ENCODE assay signal across 31 cellular contexts in genomic region chr11:105155679-105156078, GRCh38. TPM values are rescaled to one million over a fixed set of nuclear protein-coding genes. Genes with fewer than 3 reads are reported as not detected.
"Had no signal": no experiment of that assay in that cellular context is flagged by ENCODE, and none has a peak within 500 bp of the region (broad histone marks: within the 10 kb centered on the region; RNA-seq: fewer than 3 reads in every experiment).

No MANE protein-coding gene starts in this region.

- H3K36me3 ChIP-seq: gastrocnemius medialis, lower lobe of right lung, right lobe of liver, suprapubic skin, vagina had no signal

- H2AFZ ChIP-seq: hepatocyte, parathyroid adenoma had no signal

- H3K27ac ChIP-seq: coronary artery, gastrocnemius medialis, hepatocyte, lower lobe of right lung, parathyroid adenoma, right lobe of liver, suprapubic skin, vagina had no signal

- H3K27me3 Mint-ChIP-seq: progenitor cell of endocrine pancreas had no signal

- DNase-seq: effector memory CD4-positive, alpha-beta T cell; foreskin fibroblast; gastrocnemius medialis; head of caudate nucleus; left ventricle myocardium superior; lower lobe of right lung; mucosa of descending colon; naive B cell; right lobe of liver; stimulated activated CD4-positive, alpha-beta T cell treated with anti-CD3 and anti-CD28 coated beads, Interleukin-12 subunit alpha, Interleukin-12 subunit beta, amount 100 ng/mL, for 4 hours; stimulated activated CD4-positive, alpha-beta T cell treated with anti-CD3 and anti-CD28 coated beads, Interleukin-1b, Interleukin-23, amount 100 ng/mL, for 48 hours; stimulated activated CD4-positive, alpha-beta T cell treated with anti-CD3 and anti-CD28 coated beads, Interleukin-4, amount 100 ng/mL, for 1 hour; stimulated activated CD8-positive, alpha-beta memory T cell treated with anti-CD3 and anti-CD28 coated beads, Interleukin-4, amount 100 ng/mL, for 48 hours; stimulated activated naive CD4-positive, alpha-beta T cell; stimulated activated naive CD8-positive, alpha-beta T cell treated with anti-CD3 and anti-CD28 coated beads, Interleukin-15, amount 100 ng/mL, for 72 hours; trophoblast cell had no signal

- H3K4me3 ChIP-seq: coronary artery, gastrocnemius medialis, hepatocyte, lower lobe of right lung, mucosa of descending colon, right lobe of liver, smooth muscle cell, suprapubic skin, vagina had no signal

- H3K4me1 Mint-ChIP-seq: memory B cell; mesothelial cell of epicardium; naive B cell; neural crest cell; stimulated activated naive CD8-positive, alpha-beta T cell treated with anti-CD3 and anti-CD28 coated beads, Interleukin-15, amount 100 ng/mL, for 72 hours had no signal

- H3K27ac Mint-ChIP-seq: memory B cell; mesothelial cell of epicardium; naive B cell; natural killer cell treated with Interleukin-12 subunit alpha and Interleukin-12 subunit beta and Interleukin-15 and Interleukin-18, amount 100 ng/mL, for 72 hours; progenitor cell of endocrine pancreas; stimulated activated naive CD8-positive, alpha-beta T cell treated with anti-CD3 and anti-CD28 coated beads, Interleukin-15, amount 100 ng/mL, for 72 hours had no signal

- H3K9me3 Mint-ChIP-seq: memory B cell; stimulated activated naive CD8-positive, alpha-beta T cell treated with anti-CD3 and anti-CD28 coated beads, Interleukin-15, amount 100 ng/mL, for 72 hours had no signal

- H3K4me1 ChIP-seq: gastrocnemius medialis, lower lobe of right lung, parathyroid adenoma, right lobe of liver, suprapubic skin, vagina had no signal

- H3K9me3 ChIP-seq: gastrocnemius medialis, lower lobe of right lung, mucosa of descending colon, right lobe of liver, suprapubic skin, vagina had no signal

- H3K27me3 ChIP-seq: gastrocnemius medialis, hepatocyte, right lobe of liver, suprapubic skin, vagina had no signal

- H3K4me3 Mint-ChIP-seq: memory B cell; mesothelial cell of epicardium; naive B cell; natural killer cell treated with Interleukin-12 subunit alpha and Interleukin-12 subunit beta and Interleukin-15 and Interleukin-18, amount 100 ng/mL, for 72 hours; neural crest cell; stimulated activated naive CD8-positive, alpha-beta T cell treated with anti-CD3 and anti-CD28 coated beads, Interleukin-15, amount 100 ng/mL, for 72 hours had no signal

- H3K79me2 ChIP-seq: hepatocyte, parathyroid adenoma had no signal

- H3K4me2 ChIP-seq: hepatocyte, smooth muscle cell had no signal

- ATAC-seq: gastrocnemius medialis; left ventricle myocardium superior; lower lobe of right lung; mucosa of descending colon; right lobe of liver; stimulated activated naive CD8-positive, alpha-beta T cell treated with anti-CD3 and anti-CD28 coated beads, Interleukin-15, amount 100 ng/mL, for 72 hours had no signal

- H3K9ac ChIP-seq: parathyroid adenoma had no signal

- H3K36me3 Mint-ChIP-seq: memory B cell; mesothelial cell of epicardium; naive B cell; natural killer cell treated with Interleukin-12 subunit alpha and Interleukin-12 subunit beta and Interleukin-15 and Interleukin-18, amount 100 ng/mL, for 72 hours had no signal

RNA-seq across cellular contexts. Expression of gene CARD18, which starts 16.1 kb away (rescaled TPM):
- total RNA-seq: dermis blood vessel endothelial cell; gastrocnemius medialis; glomerular endothelial cell; hepatocyte; lower lobe of right lung; mesothelial cell of epicardium; mucosa of descending colon; natural killer cell treated with Interleukin-12 subunit alpha and Interleukin-12 subunit beta and Interleukin-15 and Interleukin-18, amount 100 ng/mL, for 72 hours; neural crest cell; osteoblast; progenitor cell of endocrine pancreas; right lobe of liver; smooth muscle cell; ureter; vagina had no signal
- polyA plus RNA-seq: hepatocyte, smooth muscle cell had no signal
